In the genomic region with DNA sequence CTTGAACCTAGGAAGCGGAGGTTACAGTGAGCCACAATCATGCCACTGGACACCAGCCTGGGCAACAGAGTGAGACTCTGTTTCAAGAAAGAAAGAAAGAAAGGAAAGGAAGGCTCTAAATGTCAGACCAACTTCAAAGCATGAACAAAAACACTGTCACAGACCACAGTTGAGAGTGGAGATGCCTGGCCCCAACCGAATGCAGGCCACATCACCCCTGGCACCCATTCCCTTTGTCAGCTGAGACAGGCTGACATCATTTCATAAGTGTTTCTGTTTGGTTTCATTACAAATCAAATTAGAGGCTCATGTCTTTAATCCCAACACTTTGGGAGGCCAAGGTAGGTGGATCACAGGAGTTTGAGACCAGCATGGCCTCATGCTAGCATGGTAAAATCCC, we compare ENCODE assay signal across 16 cellular contexts. TPM values are rescaled to one million over a fixed set of nuclear protein-coding genes. Genes with fewer than 3 reads are reported as not detected.
DNase-seq lines count a peak whose midpoint lies in the region; ATAC-seq and TF ChIP-seq lines count a peak whose summit lies in the region.
"Had no signal": no experiment of that assay in that cellular context is flagged by ENCODE, and none has a peak within 500 bp of the region (broad histone marks: within the 10 kb centered on the region; RNA-seq: fewer than 3 reads in every experiment).

No MANE protein-coding gene starts in this region.

- peak; percentile 41 for DNase-seq in activated CD4-positive, alpha-beta memory T cell treated with anti-CD3 and anti-CD28 coated beads for 36 hours
- no peak for DNase-seq in activated CD4-positive, alpha-beta memory T cell treated with anti-CD3 and anti-CD28 coated beads, Interleukin-2, amount 10 ng/mL, durations not matched to agents 7 days and 5 days
- DNase-seq in RWPE1 (ENCODE audit: low spot score) = no peak
- peak; percentile 25 for DNase-seq in fibroblast of the aortic adventitia (ENCODE audit: low read depth)
- no peak for DNase-seq in stimulated activated effector memory CD8-positive, alpha-beta T cell treated with anti-CD3 and anti-CD28 coated beads, Interleukin-12 subunit alpha, Interleukin-12 subunit beta, amount 100 ng/mL, for 72 hours (ENCODE audit: low spot score in 2 of 2)
- DNase-seq in NCI-H526 (lab: John Stamatoyannopoulos, UW) = no peak
- no peak for DNase-seq in GDM1 (lab: John Stamatoyannopoulos, UW)
- DNase-seq in MG63 = no peak
- DNase-seq: activated CD8-positive, alpha-beta memory T cell treated with anti-CD3 and anti-CD28 coated beads for 24 hours; Calu3; Karpas-422; NCI-H1694; NCI-H510A; retina; stimulated activated CD4-positive, alpha-beta T cell treated with anti-CD3 and anti-CD28 coated beads, Interleukin-4, amount 100 ng/mL, for 1 hour; stimulated activated naive CD4-positive, alpha-beta T cell had no signal

- no peaks in the 10 kb centered on the region for H3K9me3 ChIP-seq in MG63

- peaks cover 76% of the 10 kb centered on the region for H3K36me3 ChIP-seq in MG63

- POLR2A ChIA-PET in activated CD4-positive, alpha-beta memory T cell treated with anti-CD3 and anti-CD28 coated beads for 36 hours (lab: Charles Lee) = no interaction called here
- POLR2A ChIA-PET in activated CD4-positive, alpha-beta memory T cell treated with anti-CD3 and anti-CD28 coated beads, Interleukin-2, amount 10 ng/mL, durations not matched to agents 7 days and 5 days (lab: Charles Lee) = interaction anchor here (0.7 kb wide), 1 partner anchor 29 kb away, joined by 3 read pairs; no protein-coding TSS in a partner anchor
- POLR2A ChIA-PET in RWPE1 (lab: Yijun Ruan, JAX; ENCODE audit: low non-redundant PET) = interaction anchor here (0.7 kb wide), 1 partner anchor 28 kb away, joined by 3 read pairs; no protein-coding TSS in a partner anchor

- peak; percentile 68 for ATAC-seq in stimulated activated effector memory CD8-positive, alpha-beta T cell treated with anti-CD3 and anti-CD28 coated beads, Interleukin-12 subunit alpha, Interleukin-12 subunit beta, amount 100 ng/mL, for 72 hours

- CTCF ChIA-PET in activated CD4-positive, alpha-beta memory T cell treated with anti-CD3 and anti-CD28 coated beads for 36 hours (lab: Charles Lee) = interaction anchor here (1.1 to 1.7 kb wide), 2 partner anchors 99 to 102 kb away, joined by 3 to 6 read pairs; no protein-coding TSS in a partner anchor
- CTCF ChIA-PET in activated CD4-positive, alpha-beta memory T cell treated with anti-CD3 and anti-CD28 coated beads, Interleukin-2, amount 10 ng/mL, durations not matched to agents 7 days and 5 days (lab: Charles Lee) = interaction anchor here (0.7 to 1.5 kb wide), 2 partner anchors 17 to 93 kb away, joined by 3 to 7 read pairs; no protein-coding TSS in a partner anchor
- CTCF ChIA-PET in RWPE1 (lab: Yijun Ruan, JAX) = no interaction called here

- no peaks in the 10 kb centered on the region for H3K27me3 ChIP-seq in MG63

- H3K4me3 ChIP-seq in fibroblast of the aortic adventitia (ENCODE audit: low read depth, low read length) = no peak overlapping the region
- no peak overlapping the region for H3K4me3 ChIP-seq in MG63

- no peak overlapping the region for H3K4me3 Mint-ChIP-seq in activated CD4-positive, alpha-beta memory T cell treated with anti-CD3 and anti-CD28 coated beads for 36 hours
- H3K4me3 Mint-ChIP-seq in activated CD4-positive, alpha-beta memory T cell treated with anti-CD3 and anti-CD28 coated beads, Interleukin-2, amount 10 ng/mL, durations not matched to agents 7 days and 5 days = no peak overlapping the region
- no peak overlapping the region for H3K4me3 Mint-ChIP-seq in stimulated activated effector memory CD8-positive, alpha-beta T cell treated with anti-CD3 and anti-CD28 coated beads, Interleukin-12 subunit alpha, Interleukin-12 subunit beta, amount 100 ng/mL, for 72 hours

- no peaks in the 10 kb centered on the region for H3K27me3 Mint-ChIP-seq in activated CD4-positive, alpha-beta memory T cell treated with anti-CD3 and anti-CD28 coated beads for 36 hours
- no peaks in the 10 kb centered on the region for H3K27me3 Mint-ChIP-seq in activated CD4-positive, alpha-beta memory T cell treated with anti-CD3 and anti-CD28 coated beads, Interleukin-2, amount 10 ng/mL, durations not matched to agents 7 days and 5 days

- intact Hi-C loops in activated CD4-positive, alpha-beta memory T cell treated with anti-CD3 and anti-CD28 coated beads for 36 hours (cut with micrococcal nuclease) = no loop called here

- H3K27ac ChIP-seq in RWPE1 = peak overlapping the region; percentile 31

- no peak for TF ChIP-seq CTCF in RWPE1 (conservative IDR thresholded peaks at IDR 0.05; ENCODE audit: low read depth)
- TF ChIP-seq CTCF in fibroblast of the aortic adventitia (IDR thresholded peaks at IDR 0.05; ENCODE audit: insufficient read depth, low read length) = no peak

- no peak overlapping the region for H3K27ac Mint-ChIP-seq in activated CD4-positive, alpha-beta memory T cell treated with anti-CD3 and anti-CD28 coated beads for 36 hours
- no peak overlapping the region for H3K27ac Mint-ChIP-seq in activated CD4-positive, alpha-beta memory T cell treated with anti-CD3 and anti-CD28 coated beads, Interleukin-2, amount 10 ng/mL, durations not matched to agents 7 days and 5 days
- peak overlapping the region; percentile 48 for H3K27ac Mint-ChIP-seq in stimulated activated effector memory CD8-positive, alpha-beta T cell treated with anti-CD3 and anti-CD28 coated beads, Interleukin-12 subunit alpha, Interleukin-12 subunit beta, amount 100 ng/mL, for 72 hours

- peaks cover 23% of the 10 kb centered on the region for H3K36me3 Mint-ChIP-seq in activated CD4-positive, alpha-beta memory T cell treated with anti-CD3 and anti-CD28 coated beads for 36 hours
- peaks cover 39% of the 10 kb centered on the region for H3K36me3 Mint-ChIP-seq in activated CD4-positive, alpha-beta memory T cell treated with anti-CD3 and anti-CD28 coated beads, Interleukin-2, amount 10 ng/mL, durations not matched to agents 7 days and 5 days (ENCODE audit: low read depth)
- peaks cover 99% of the 10 kb centered on the region for H3K36me3 Mint-ChIP-seq in stimulated activated effector memory CD8-positive, alpha-beta T cell treated with anti-CD3 and anti-CD28 coated beads, Interleukin-12 subunit alpha, Interleukin-12 subunit beta, amount 100 ng/mL, for 72 hours

- H3K9me3 Mint-ChIP-seq in activated CD4-positive, alpha-beta memory T cell treated with anti-CD3 and anti-CD28 coated beads for 36 hours = no peaks in the 10 kb centered on the region
- no peaks in the 10 kb centered on the region for H3K9me3 Mint-ChIP-seq in activated CD4-positive, alpha-beta memory T cell treated with anti-CD3 and anti-CD28 coated beads, Interleukin-2, amount 10 ng/mL, durations not matched to agents 7 days and 5 days
- no peaks in the 10 kb centered on the region for H3K9me3 Mint-ChIP-seq in stimulated activated effector memory CD8-positive, alpha-beta T cell treated with anti-CD3 and anti-CD28 coated beads, Interleukin-12 subunit alpha, Interleukin-12 subunit beta, amount 100 ng/mL, for 72 hours

- H3K4me1 Mint-ChIP-seq in activated CD4-positive, alpha-beta memory T cell treated with anti-CD3 and anti-CD28 coated beads for 36 hours (ENCODE audit: low read depth) = peaks cover 8% of the 10 kb centered on the region
- H3K4me1 Mint-ChIP-seq in activated CD4-positive, alpha-beta memory T cell treated with anti-CD3 and anti-CD28 coated beads, Interleukin-2, amount 10 ng/mL, durations not matched to agents 7 days and 5 days = peaks cover 5% of the 10 kb centered on the region
- H3K4me1 Mint-ChIP-seq in stimulated activated effector memory CD8-positive, alpha-beta T cell treated with anti-CD3 and anti-CD28 coated beads, Interleukin-12 subunit alpha, Interleukin-12 subunit beta, amount 100 ng/mL, for 72 hours = peaks cover 7% of the 10 kb centered on the region

RNA-seq across cellular contexts. Expression of a gene that starts 28.6 kb away (rescaled TPM):
- 10 to 100 TPM; 56.2 to 57.4 TPM for total RNA-seq in activated CD4-positive, alpha-beta memory T cell treated with anti-CD3 and anti-CD28 coated beads for 36 hours
- 10 to 100 TPM; 78.0 to 81.5 TPM for total RNA-seq in activated CD4-positive, alpha-beta memory T cell treated with anti-CD3 and anti-CD28 coated beads, Interleukin-2, amount 10 ng/mL, durations not matched to agents 7 days and 5 days
- 38.6 and 45.6 TPM in 2 replicates for total RNA-seq in fibroblast of the aortic adventitia (ENCODE audit: low replicate concordance)
- total RNA-seq in MG63 (2014; rRNA removed; shearing (Covaris generic); ENCODE audit: low replicate concordance) = 37.8 and 61.4 TPM in 2 replicates

Comparison
In these comparisons a context has a peak if more than half of its experiments do, and no peak if none do; other contexts are left out.
1. DNase-seq: peak in activated CD4-positive, alpha-beta memory T cell treated with anti-CD3 and anti-CD28 coated beads for 36 hours (single experiment) and fibroblast of the aortic adventitia (single experiment); none in activated CD4-positive, alpha-beta memory T cell treated with anti-CD3 and anti-CD28 coated beads, Interleukin-2, amount 10 ng/mL, durations not matched to agents 7 days and 5 days (single experiment), RWPE1 (single experiment), stimulated activated effector memory CD8-positive, alpha-beta T cell treated with anti-CD3 and anti-CD28 coated beads, Interleukin-12 subunit alpha, Interleukin-12 subunit beta, amount 100 ng/mL, for 72 hours (0 of 2), NCI-H526 (0 of 2), GDM1 (single experiment) and MG63 (single experiment).